In genomic region chr11:28343304-28344233, GRCh38 we compare ENCODE assay signal across 10 cellular contexts.
DNase-seq lines count a peak whose midpoint lies in the region; ATAC-seq and TF ChIP-seq lines count a peak whose summit lies in the region.
"Had no signal": no experiment of that assay in that cellular context is flagged by ENCODE, and none has a peak within 500 bp of the region (broad histone marks: within the 10 kb centered on the region; RNA-seq: fewer than 3 reads in every experiment).

No MANE protein-coding gene starts in this region.

- H3K4me1 ChIP-seq in adipocyte (ENCODE audit: control insufficient read depth, insufficient read depth, low read length): peaks cover 10% of the 10 kb centered on the region
- peaks cover 4% of the 10 kb centered on the region for H3K4me1 ChIP-seq in iPS-18a (ENCODE audit: control insufficient read depth, low read depth, low read length)
- H3K4me1 ChIP-seq in upper lobe of left lung: no peaks in the 10 kb centered on the region
- H3K4me1 ChIP-seq: parathyroid adenoma had no signal

- TF ChIP-seq CTCF in AG04449 (IDR thresholded peaks at IDR 0.05; ENCODE audit: insufficient read depth, low read length, missing control alignments) (no peak), upper lobe of left lung (IDR thresholded peaks at IDR 0.05) (no peak)

- POLR2A ChIA-PET in AG04449 (lab: Yijun Ruan, JAX): no interaction called here

- H3K27me3 ChIP-seq in adipocyte (replicated peaks; ENCODE audit: control insufficient read depth, insufficient read depth, low read length): no peaks in the 10 kb centered on the region
- no peaks in the 10 kb centered on the region for H3K27me3 ChIP-seq in iPS-18a (ENCODE audit: control insufficient read depth, insufficient read depth, low read length)
- H3K27me3 ChIP-seq in upper lobe of left lung: no peaks in the 10 kb centered on the region

- H3K4me3 ChIP-seq in AG04449 (ENCODE audit: low read depth, low read length): no peak overlapping the region
- H3K4me3 ChIP-seq in adipocyte (ENCODE audit: low read length): no peak overlapping the region
- H3K4me3 ChIP-seq in iPS-18a (ENCODE audit: low read length): no peak overlapping the region
- H3K4me3 ChIP-seq in upper lobe of left lung: no peak overlapping the region

- H3K9ac ChIP-seq in adipocyte (ENCODE audit: low read length) (no peak overlapping the region), iPS-18a (ENCODE audit: low read length) (no peak overlapping the region)
- H3K9ac ChIP-seq: parathyroid adenoma had no signal

- peaks cover 17% of the 10 kb centered on the region for H3K9me3 ChIP-seq in adipocyte (ENCODE audit: control insufficient read depth, low read length)
- peaks cover 8% of the 10 kb centered on the region for H3K9me3 ChIP-seq in iPS-18a (ENCODE audit: control insufficient read depth, low read depth, low read length)
- peaks cover 5 to 13% (median 5%) of the 10 kb centered on the region in 4 donors for H3K9me3 ChIP-seq in upper lobe of left lung

- WGBS in upper lobe of left lung, 2 donors: 45 to 53% methylated on average over 5 of the region's 5 CpGs

- H3K27ac ChIP-seq in iPS-18a (ENCODE audit: low read length): peak overlapping the region; percentile 46
- H3K27ac ChIP-seq in upper lobe of left lung: no peak overlapping the region
- H3K27ac ChIP-seq: parathyroid adenoma had no signal

- H3K36me3 ChIP-seq in adipocyte (ENCODE audit: control insufficient read depth, insufficient read depth, low read length, severe bottlenecking): no peaks in the 10 kb centered on the region
- no peaks in the 10 kb centered on the region for H3K36me3 ChIP-seq in iPS-18a (ENCODE audit: control insufficient read depth, low read depth, low read length)
- no peaks in the 10 kb centered on the region for H3K36me3 ChIP-seq in upper lobe of left lung

- no peak for ATAC-seq in upper lobe of left lung (ENCODE audit: low FRiP score in 2 of 2)
- ATAC-seq: effector memory CD8-positive, alpha-beta T cell had no signal

- CTCF ChIA-PET in AG04449 (lab: Yijun Ruan, JAX): interaction anchor here (0.6 kb wide), 1 partner anchor 725 kb away, joined by 3 read pairs; no protein-coding TSS in a partner anchor

- TF ChIP-seq EP300 in upper lobe of left lung (IDR thresholded peaks at IDR 0.05): no peak

- DNase-seq in AG04449 (ENCODE audit: low read depth, low spot score): peak; percentile 42
- DNase-seq in HT1080 (ENCODE audit: low read depth): peak; percentile 84
- DNase-seq in adipocyte (ENCODE audit: low read depth): peak; percentile 84
- DNase-seq in upper lobe of left lung: no peak
- DNase-seq in activated CD4-positive, alpha-beta T cell treated with anti-CD3 and anti-CD28 coated beads, Interleukin-2, amount 50 U/mL, for 48 hours: no peak
- no peak for DNase-seq in stimulated activated CD8-positive, alpha-beta memory T cell treated with anti-CD3 and anti-CD28 coated beads, Interleukin-4, amount 100 ng/mL, for 48 hours
- no peak for DNase-seq in NCI-H2171 treated with DMSO at 0.1 percent for 48 hours (lab: John Stamatoyannopoulos, UW)
- DNase-seq: effector memory CD8-positive, alpha-beta T cell had no signal

- TF ChIP-seq POLR2A in upper lobe of left lung (IDR thresholded peaks at IDR 0.05): no peak

Comparison
In these comparisons a context has a peak if more than half of its experiments do, and no peak if none do; other contexts are left out.
1. DNase-seq: peak in AG04449 (single experiment), HT1080 (single experiment) and adipocyte (single experiment); none in upper lobe of left lung (0 of 2), activated CD4-positive, alpha-beta T cell treated with anti-CD3 and anti-CD28 coated beads, Interleukin-2, amount 50 U/mL, for 48 hours (0 of 2), stimulated activated CD8-positive, alpha-beta memory T cell treated with anti-CD3 and anti-CD28 coated beads, Interleukin-4, amount 100 ng/mL, for 48 hours (single experiment) and NCI-H2171 treated with DMSO at 0.1 percent for 48 hours (single experiment).